In genomic region chr1:226133504-226134123, GRCh38 we compare ENCODE assay signal across 18 cellular contexts. TPM values are rescaled to one million over a fixed set of nuclear protein-coding genes. Genes with fewer than 3 reads are reported as not detected.
DNase-seq lines count a peak whose midpoint lies in the region; ATAC-seq, FAIRE-seq and TF ChIP-seq lines count a peak whose summit lies in the region.
"Had no signal": no experiment of that assay in that cellular context is flagged by ENCODE, and none has a peak within 500 bp of the region (broad histone marks: within the 10 kb centered on the region; RNA-seq: fewer than 3 reads in every experiment).

No MANE protein-coding gene starts in this region.

- H3K9me3 Mint-ChIP-seq in activated CD8-positive, alpha-beta T cell treated with anti-CD3 and anti-CD28 coated beads, Interleukin-2, amount 10 ng/mL, durations not matched to agents 7 days and 5 days (ENCODE audit: insufficient read depth): no peaks in the 10 kb centered on the region
- H3K9me3 Mint-ChIP-seq in activated CD8-positive, alpha-beta T cell treated with anti-CD3 and anti-CD28 coated beads for 36 hours: no peaks in the 10 kb centered on the region
- H3K9me3 Mint-ChIP-seq: activated CD4-positive, alpha-beta T cell treated with anti-CD3 and anti-CD28 coated beads, Interleukin-2, amount 10 ng/mL, durations not matched to agents 7 days and 5 days; T-helper 1 cell treated with Interleukin-12 subunit alpha and Interleukin-12 subunit beta and Interleukin-4 antibody, amounts not matched to agents 30 μg/mL and 1 μg/mL, for 36 hours had no signal

- no peak for TF ChIP-seq EP300 in suprapubic skin (IDR thresholded peaks at IDR 0.05)

- H3K27ac ChIP-seq in mammary epithelial cell (ENCODE audit: insufficient read depth, low read depth, low read length) (no peak overlapping the region), mucosa of rectum (ENCODE audit: low read depth in 2 of 2, low read length in 2 of 2) (peak overlapping the region; percentile 73 to 84), suprapubic skin (peak overlapping the region; percentile 85)
- H3K27ac ChIP-seq: parathyroid adenoma, uterus had no signal

- H3K79me2 ChIP-seq in mammary epithelial cell (ENCODE audit: insufficient read depth, low read length): no peaks in the 10 kb centered on the region
- H3K79me2 ChIP-seq: parathyroid adenoma had no signal

- WGBS in mammary epithelial cell (ENCODE audit: low coverage, missing lambda C conversion rate): 96% methylated on average over 5 of the region's 6 CpGs
- WGBS in suprapubic skin: 76% methylated on average over 6 of the region's 6 CpGs

- peak overlapping the region; percentile 63 for H2AFZ ChIP-seq in mammary epithelial cell (ENCODE audit: low read depth, low read length)

- BruUV-seq in mammary epithelial cell (replicated peaks; lab: Mats Ljungman, UMichigan): no TSS peak

- H3K4me3 ChIP-seq in mammary epithelial cell (replicated peaks in 1 of 3; ENCODE audit: insufficient read depth in 1 of 3, low read depth in 2 of 3, low read length in 3 of 3): no peak overlapping the region
- H3K4me3 ChIP-seq in mucosa of rectum (ENCODE audit: low read length in 2 of 2): no peak overlapping the region
- H3K4me3 ChIP-seq in suprapubic skin: peak overlapping the region; percentile 5
- H3K4me3 ChIP-seq: MG63, uterus had no signal

- no peak overlapping the region for H3K4me3 Mint-ChIP-seq in activated CD8-positive, alpha-beta T cell treated with anti-CD3 and anti-CD28 coated beads, Interleukin-2, amount 10 ng/mL, durations not matched to agents 7 days and 5 days
- no peak overlapping the region for H3K4me3 Mint-ChIP-seq in activated CD8-positive, alpha-beta T cell treated with anti-CD3 and anti-CD28 coated beads for 36 hours
- H3K4me3 Mint-ChIP-seq: activated CD4-positive, alpha-beta T cell treated with anti-CD3 and anti-CD28 coated beads, Interleukin-2, amount 10 ng/mL, durations not matched to agents 7 days and 5 days; CD4-positive, CD25-positive, alpha-beta regulatory T cell; T-helper 1 cell treated with Interleukin-12 subunit alpha and Interleukin-12 subunit beta and Interleukin-4 antibody, amounts not matched to agents 30 μg/mL and 1 μg/mL, for 36 hours had no signal

- in situ Hi-C loops in mammary epithelial cell (cut with MboI; ENCODE audit: low sequenced_read_pairs in 2 of 2): loop anchor here (5.0 to 10.0 kb wide), 2 partner anchors 51 to 64 kb away; partner anchors contain the start of gene ACBD3 (in 1 of the 2)

- CTCF ChIA-PET in activated CD8-positive, alpha-beta T cell treated with anti-CD3 and anti-CD28 coated beads, Interleukin-2, amount 10 ng/mL, durations not matched to agents 7 days and 5 days (lab: Charles Lee): interaction anchor here (1.2 to 1.4 kb wide), 2 partner anchors 8 to 64 kb away, joined by 4 to 8 read pairs; no protein-coding TSS in a partner anchor
- CTCF ChIA-PET in activated CD8-positive, alpha-beta T cell treated with anti-CD3 and anti-CD28 coated beads for 36 hours (lab: Charles Lee): interaction anchor here (0.5 to 1.7 kb wide), 2 partner anchors 9 to 144 kb away, joined by 3 to 15 read pairs; no protein-coding TSS in a partner anchor
- CTCF ChIA-PET in mammary epithelial cell (lab: Charles Lee; ENCODE audit: low non-redundant PET): interaction anchor here (0.6 kb wide), 1 partner anchor 9 kb away, joined by 12 read pairs; no protein-coding TSS in a partner anchor

- FAIRE-seq in GM12892 (lab: Jason Lieb, UNC): no peak

- peaks cover 2% of the 10 kb centered on the region for H3K27me3 Mint-ChIP-seq in activated CD8-positive, alpha-beta T cell treated with anti-CD3 and anti-CD28 coated beads, Interleukin-2, amount 10 ng/mL, durations not matched to agents 7 days and 5 days (ENCODE audit: low read depth)
- H3K27me3 Mint-ChIP-seq in activated CD8-positive, alpha-beta T cell treated with anti-CD3 and anti-CD28 coated beads for 36 hours: no peaks in the 10 kb centered on the region
- H3K27me3 Mint-ChIP-seq: activated CD4-positive, alpha-beta T cell treated with anti-CD3 and anti-CD28 coated beads, Interleukin-2, amount 10 ng/mL, durations not matched to agents 7 days and 5 days; CD4-positive, CD25-positive, alpha-beta regulatory T cell had no signal

- no peaks in the 10 kb centered on the region for H4K20me1 ChIP-seq in mammary epithelial cell (ENCODE audit: insufficient read depth, low read length)

- POLR2A ChIA-PET in activated CD8-positive, alpha-beta T cell treated with anti-CD3 and anti-CD28 coated beads, Interleukin-2, amount 10 ng/mL, durations not matched to agents 7 days and 5 days (lab: Charles Lee): no interaction called here
- POLR2A ChIA-PET in activated CD8-positive, alpha-beta T cell treated with anti-CD3 and anti-CD28 coated beads for 36 hours (lab: Charles Lee): interaction anchor here (0.7 kb wide), 1 partner anchor 267 kb away, joined by 3 read pairs; no protein-coding TSS in a partner anchor

- no peaks in the 10 kb centered on the region for H3K36me3 Mint-ChIP-seq in activated CD8-positive, alpha-beta T cell treated with anti-CD3 and anti-CD28 coated beads, Interleukin-2, amount 10 ng/mL, durations not matched to agents 7 days and 5 days (ENCODE audit: low read depth)
- H3K36me3 Mint-ChIP-seq in activated CD8-positive, alpha-beta T cell treated with anti-CD3 and anti-CD28 coated beads for 36 hours (ENCODE audit: low read depth): no peaks in the 10 kb centered on the region
- H3K36me3 Mint-ChIP-seq: CD4-positive, CD25-positive, alpha-beta regulatory T cell had no signal

- dilution Hi-C loops in mammary epithelial cell (cut with HindIII; ENCODE audit: low sequenced_read_pairs): loop anchor here (5.0 kb wide), 1 partner anchor 54 kb away; the partner anchor contains the start of gene ACBD3

- no peak for TF ChIP-seq CTCF in activated CD8-positive, alpha-beta T cell treated with anti-CD3 and anti-CD28 coated beads for 36 hours (IDR thresholded peaks at IDR 0.05)
- no peak for TF ChIP-seq CTCF in mammary epithelial cell (conservative IDR thresholded peaks at IDR 0.05 in 1 of 2, IDR thresholded peaks at IDR 0.05 in 1 of 2; ENCODE audit: extremely low read depth in 1 of 2, insufficient read depth in 1 of 2, low read depth in 1 of 2, low read length in 2 of 2)
- no peak for TF ChIP-seq CTCF in suprapubic skin (IDR thresholded peaks at IDR 0.05)

- intact Hi-C loops in activated CD8-positive, alpha-beta T cell treated with anti-CD3 and anti-CD28 coated beads for 36 hours (cut with micrococcal nuclease): no loop called here
- intact Hi-C loops in mammary epithelial cell (cut with micrococcal nuclease): no loop called here

- peak overlapping the region; percentile 14 for H3K27ac Mint-ChIP-seq in activated CD8-positive, alpha-beta T cell treated with anti-CD3 and anti-CD28 coated beads, Interleukin-2, amount 10 ng/mL, durations not matched to agents 7 days and 5 days
- no peak overlapping the region for H3K27ac Mint-ChIP-seq in activated CD8-positive, alpha-beta T cell treated with anti-CD3 and anti-CD28 coated beads for 36 hours

- H3K27me3 ChIP-seq in mammary epithelial cell (ENCODE audit: insufficient read depth, low read length) (no peaks in the 10 kb centered on the region), mucosa of rectum (ENCODE audit: control insufficient read depth in 2 of 2, insufficient read depth in 2 of 2, low read length in 2 of 2) (peaks cover 0 to 2% of the 10 kb centered on the region in 2 donors), suprapubic skin (no peaks in the 10 kb centered on the region)
- H3K27me3 ChIP-seq: MG63, uterus had no signal

- H3K4me1 Mint-ChIP-seq in activated CD8-positive, alpha-beta T cell treated with anti-CD3 and anti-CD28 coated beads, Interleukin-2, amount 10 ng/mL, durations not matched to agents 7 days and 5 days (ENCODE audit: low read depth): peaks cover under 1% of the 10 kb centered on the region
- no peaks in the 10 kb centered on the region for H3K4me1 Mint-ChIP-seq in activated CD8-positive, alpha-beta T cell treated with anti-CD3 and anti-CD28 coated beads for 36 hours (ENCODE audit: low read depth)

- TF ChIP-seq POLR2A in suprapubic skin (IDR thresholded peaks at IDR 0.05): no peak
- no peak for TF ChIP-seq POLR2A in GM12892 (IDR thresholded peaks at IDR 0.05; ENCODE audit: low read depth, low read length)

- H3K9ac ChIP-seq in mammary epithelial cell (ENCODE audit: insufficient read depth, low read length) (no peak overlapping the region), mucosa of rectum (ENCODE audit: low read depth in 1 of 2, low read length in 2 of 2) (peak overlapping the region; percentile 32 to 41)
- H3K9ac ChIP-seq: parathyroid adenoma had no signal

- no peak for ATAC-seq in activated CD8-positive, alpha-beta T cell treated with anti-CD3 and anti-CD28 coated beads, Interleukin-2, amount 10 ng/mL, durations not matched to agents 7 days and 5 days
- no peak for ATAC-seq in activated CD8-positive, alpha-beta T cell treated with anti-CD3 and anti-CD28 coated beads for 36 hours
- no peak for ATAC-seq in GM19324 (IDR thresholded peaks at IDR 0.05; ENCODE audit: low FRiP score, unreplicated experiment)

- no peaks in the 10 kb centered on the region for H3K36me3 ChIP-seq in mammary epithelial cell (ENCODE audit: insufficient read depth, low read length)
- no peaks in the 10 kb centered on the region for H3K36me3 ChIP-seq in mucosa of rectum (ENCODE audit: control insufficient read depth in 2 of 2, insufficient read depth in 2 of 2, low read length in 2 of 2)
- H3K36me3 ChIP-seq in suprapubic skin: no peaks in the 10 kb centered on the region
- H3K36me3 ChIP-seq: uterus had no signal

- no peak overlapping the region for H3K4me2 ChIP-seq in mammary epithelial cell (ENCODE audit: insufficient read depth, low read depth, low read length)

- H3K9me3 ChIP-seq in mammary epithelial cell (replicated peaks; ENCODE audit: insufficient read depth, low read length) (no peaks in the 10 kb centered on the region), mucosa of rectum (ENCODE audit: control insufficient read depth in 2 of 2, low read length in 2 of 2) (no peaks in the 10 kb centered on the region), suprapubic skin (no peaks in the 10 kb centered on the region)
- H3K9me3 ChIP-seq: MG63, uterus had no signal

- H3K4me1 ChIP-seq in mammary epithelial cell (ENCODE audit: insufficient read depth, low read length) (peaks cover 10% of the 10 kb centered on the region), mucosa of rectum (ENCODE audit: control insufficient read depth in 2 of 2, insufficient read depth in 2 of 2, low read length in 2 of 2) (peaks cover 36 to 49% of the 10 kb centered on the region in 2 donors), suprapubic skin (peaks cover 47% of the 10 kb centered on the region)
- H3K4me1 ChIP-seq: uterus had no signal

- no peak for DNase-seq in activated CD8-positive, alpha-beta T cell treated with anti-CD3 and anti-CD28 coated beads, Interleukin-2, amount 10 ng/mL, durations not matched to agents 7 days and 5 days
- DNase-seq in activated CD8-positive, alpha-beta T cell treated with anti-CD3 and anti-CD28 coated beads for 36 hours: no peak
- DNase-seq in mammary epithelial cell: no peak
- DNase-seq in suprapubic skin (ENCODE audit: low spot score in 2 of 2): no peak
- DNase-seq in GM12892 (ENCODE audit: insufficient read length): no peak
- DNase-seq in stimulated activated naive CD4-positive, alpha-beta T cell (lab: John Stamatoyannopoulos, UW): no peak
- DNase-seq: activated CD4-positive, alpha-beta T cell treated with anti-CD3 and anti-CD28 coated beads, Interleukin-2, amount 10 ng/mL, durations not matched to agents 7 days and 5 days; amygdala; CD4-positive, CD25-positive, alpha-beta regulatory T cell; cortex of kidney; MG63; NCI-H2029; stimulated activated CD4-positive, alpha-beta T cell treated with anti-CD3 and anti-CD28 coated beads, Interleukin-15, amount 100 ng/mL, for 24 hours had no signal

RNA-seq across cellular contexts. Expression of gene ACBD3, which starts 52.9 kb away (rescaled TPM):
- total RNA-seq in activated CD8-positive, alpha-beta T cell treated with anti-CD3 and anti-CD28 coated beads, Interleukin-2, amount 10 ng/mL, durations not matched to agents 7 days and 5 days: 10 to 100 TPM; 19.9 to 20.0 TPM
- 10 to 100 TPM; 17.4 to 17.7 TPM for total RNA-seq in activated CD8-positive, alpha-beta T cell treated with anti-CD3 and anti-CD28 coated beads for 36 hours
- total RNA-seq in mammary epithelial cell (10 to 100 TPM; 50.3 to 53.2 TPM), suprapubic skin (10 to 100 TPM; 38.0 to 64.5 (median 42.4) TPM)
- 21.4 TPM for polyA plus RNA-seq in mammary epithelial cell
- 27.1 TPM for polyA minus RNA-seq in mammary epithelial cell
- polyA plus RNA-seq in GM12892 (2012; ENCODE audit: missing spikeins): 15.8 TPM
